2 cellular contexts compared by ENCODE assay signal in genomic region chr4:2423695-2424094, GRCh38.
TF ChIP-seq lines count a peak whose summit lies in the region.

No MANE protein-coding gene starts in this region.

TF ChIP-seq in GM23338, 12 proteins besides CTCF, POLR2A, EP300 and RAD21:
- TF ChIP-seq EZH2phosphoT487 (IDR thresholded peaks at IDR 0.05; ENCODE audit: unreplicated experiment) (no peak), POLR2AphosphoS5 (IDR thresholded peaks at IDR 0.05; ENCODE audit: low read depth) (no peak), ZNF114 (CRISPR knock-in tag; IDR thresholded peaks at IDR 0.05) (no peak), STAT1 (IDR thresholded peaks at IDR 0.05; ENCODE audit: unreplicated experiment) (no peak), EZH2 (IDR thresholded peaks at IDR 0.05; ENCODE audit: low read depth, unreplicated experiment) (no peak), JUNB (IDR thresholded peaks at IDR 0.05; ENCODE audit: unreplicated experiment) (no peak), ETS1 (IDR thresholded peaks at IDR 0.05) (no peak), CREB1 (CRISPR knock-in tag; IDR thresholded peaks at IDR 0.05; ENCODE audit: low read depth) (no peak), NANOG (IDR thresholded peaks at IDR 0.05; ENCODE audit: borderline replicate concordance) (no peak), REST (IDR thresholded peaks at IDR 0.05; ENCODE audit: unreplicated experiment) (no peak), ZNF331 (CRISPR knock-in tag; IDR thresholded peaks at IDR 0.05; ENCODE audit: low read depth) (no peak)
- TF ChIP-seq, protein P1, sequence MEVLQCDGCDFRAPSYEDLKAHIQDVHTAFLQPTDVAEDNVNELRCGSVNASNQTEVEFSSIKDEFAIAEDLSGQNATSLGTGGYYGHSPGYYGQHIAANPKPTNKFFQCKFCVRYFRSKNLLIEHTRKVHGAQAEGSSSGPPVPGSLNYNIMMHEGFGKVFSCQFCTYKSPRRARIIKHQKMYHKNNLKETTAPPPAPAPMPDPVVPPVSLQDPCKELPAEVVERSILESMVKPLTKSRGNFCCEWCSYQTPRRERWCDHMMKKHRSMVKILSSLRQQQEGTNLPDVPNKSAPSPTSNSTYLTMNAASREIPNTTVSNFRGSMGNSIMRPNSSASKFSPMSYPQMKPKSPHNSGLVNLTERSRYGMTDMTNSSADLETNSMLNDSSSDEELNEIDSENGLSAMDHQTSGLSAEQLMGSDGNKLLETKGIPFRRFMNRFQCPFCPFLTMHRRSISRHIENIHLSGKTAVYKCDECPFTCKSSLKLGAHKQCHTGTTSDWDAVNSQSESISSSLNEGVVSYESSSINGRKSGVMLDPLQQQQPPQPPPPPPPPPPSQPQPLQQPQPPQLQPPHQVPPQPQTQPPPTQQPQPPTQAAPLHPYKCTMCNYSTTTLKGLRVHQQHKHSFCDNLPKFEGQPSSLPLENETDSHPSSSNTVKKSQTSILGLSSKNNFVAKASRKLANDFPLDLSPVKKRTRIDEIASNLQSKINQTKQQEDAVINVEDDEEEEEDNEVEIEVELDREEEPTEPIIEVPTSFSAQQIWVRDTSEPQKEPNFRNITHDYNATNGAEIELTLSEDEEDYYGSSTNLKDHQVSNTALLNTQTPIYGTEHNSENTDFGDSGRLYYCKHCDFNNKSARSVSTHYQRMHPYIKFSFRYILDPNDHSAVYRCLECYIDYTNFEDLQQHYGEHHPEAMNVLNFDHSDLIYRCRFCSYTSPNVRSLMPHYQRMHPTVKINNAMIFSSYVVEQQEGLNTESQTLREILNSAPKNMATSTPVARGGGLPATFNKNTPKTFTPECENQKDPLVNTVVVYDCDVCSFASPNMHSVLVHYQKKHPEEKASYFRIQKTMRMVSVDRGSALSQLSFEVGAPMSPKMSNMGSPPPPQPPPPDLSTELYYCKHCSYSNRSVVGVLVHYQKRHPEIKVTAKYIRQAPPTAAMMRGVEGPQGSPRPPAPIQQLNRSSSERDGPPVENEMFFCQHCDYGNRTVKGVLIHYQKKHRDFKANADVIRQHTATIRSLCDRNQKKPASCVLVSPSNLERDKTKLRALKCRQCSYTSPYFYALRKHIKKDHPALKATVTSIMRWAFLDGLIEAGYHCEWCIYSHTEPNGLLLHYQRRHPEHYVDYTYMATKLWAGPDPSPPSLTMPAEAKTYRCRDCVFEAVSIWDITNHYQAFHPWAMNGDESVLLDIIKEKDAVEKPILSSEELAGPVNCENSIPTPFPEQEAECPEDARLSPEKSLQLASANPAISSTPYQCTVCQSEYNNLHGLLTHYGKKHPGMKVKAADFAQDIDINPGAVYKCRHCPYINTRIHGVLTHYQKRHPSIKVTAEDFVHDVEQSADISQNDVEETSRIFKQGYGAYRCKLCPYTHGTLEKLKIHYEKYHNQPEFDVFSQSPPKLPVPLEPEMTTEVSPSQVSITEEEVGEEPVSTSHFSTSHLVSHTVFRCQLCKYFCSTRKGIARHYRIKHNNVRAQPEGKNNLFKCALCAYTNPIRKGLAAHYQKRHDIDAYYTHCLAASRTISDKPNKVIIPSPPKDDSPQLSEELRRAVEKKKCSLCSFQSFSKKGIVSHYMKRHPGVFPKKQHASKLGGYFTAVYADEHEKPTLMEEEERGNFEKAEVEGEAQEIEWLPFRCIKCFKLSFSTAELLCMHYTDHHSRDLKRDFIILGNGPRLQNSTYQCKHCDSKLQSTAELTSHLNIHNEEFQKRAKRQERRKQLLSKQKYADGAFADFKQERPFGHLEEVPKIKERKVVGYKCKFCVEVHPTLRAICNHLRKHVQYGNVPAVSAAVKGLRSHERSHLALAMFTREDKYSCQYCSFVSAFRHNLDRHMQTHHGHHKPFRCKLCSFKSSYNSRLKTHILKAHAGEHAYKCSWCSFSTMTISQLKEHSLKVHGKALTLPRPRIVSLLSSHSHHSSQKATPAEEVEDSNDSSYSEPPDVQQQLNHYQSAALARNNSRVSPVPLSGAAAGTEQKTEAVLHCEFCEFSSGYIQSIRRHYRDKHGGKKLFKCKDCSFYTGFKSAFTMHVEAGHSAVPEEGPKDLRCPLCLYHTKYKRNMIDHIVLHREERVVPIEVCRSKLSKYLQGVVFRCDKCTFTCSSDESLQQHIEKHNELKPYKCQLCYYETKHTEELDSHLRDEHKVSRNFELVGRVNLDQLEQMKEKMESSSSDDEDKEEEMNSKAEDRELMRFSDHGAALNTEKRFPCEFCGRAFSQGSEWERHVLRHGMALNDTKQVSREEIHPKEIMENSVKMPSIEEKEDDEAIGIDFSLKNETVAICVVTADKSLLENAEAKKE (CRISPR knock-in tag; IDR thresholded peaks at IDR 0.05), result no peak

TF ChIP-seq in H1, 55 proteins besides CTCF, POLR2A, EP300 and RAD21:
- TF ChIP-seq EGR1 (IDR thresholded peaks at IDR 0.05; ENCODE audit: borderline replicate concordance, low read depth, low read length), result no peak
- TF ChIP-seq HDAC2 (IDR thresholded peaks at IDR 0.05; ENCODE audit: borderline replicate concordance in 1 of 2, low read depth in 2 of 2, low read length in 2 of 2), result no peak
- TF ChIP-seq CHD7 (IDR thresholded peaks at IDR 0.05; ENCODE audit: insufficient replicate concordance, low read length), result no peak
- no peak for TF ChIP-seq MAFK (IDR thresholded peaks at IDR 0.05; ENCODE audit: low read depth, low read length)
- TF ChIP-seq PHF8 (conservative IDR thresholded peaks at IDR 0.05; ENCODE audit: low read depth, low read length), result no peak
- no peak for TF ChIP-seq RXRA (IDR thresholded peaks at IDR 0.05; ENCODE audit: insufficient read depth, low read depth, low read length)
- no peak for TF ChIP-seq RBBP5 (IDR thresholded peaks at IDR 0.05; ENCODE audit: borderline replicate concordance, low read depth, low read length)
